Comparison of ENCODE assay signal across 20 cellular contexts in the genomic region with DNA sequence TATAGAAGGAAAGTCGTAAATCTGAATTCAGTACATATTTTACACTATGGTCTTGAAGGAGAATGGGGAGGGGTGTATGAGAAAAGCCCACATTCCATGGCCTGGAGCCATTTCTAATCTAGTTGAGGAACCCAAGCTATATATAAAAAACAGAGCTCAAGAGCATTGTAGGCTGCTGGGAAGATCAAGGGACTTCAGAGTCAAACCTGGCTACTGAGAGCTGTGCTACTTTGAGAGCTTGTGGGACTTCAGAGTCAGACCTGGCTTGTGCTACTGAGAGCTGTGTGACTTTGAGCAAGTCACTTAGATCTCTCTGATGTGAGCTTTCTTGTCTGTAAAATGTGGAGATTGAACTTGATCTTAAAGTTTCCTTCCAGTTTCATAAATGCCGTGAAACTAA.
"Had no signal": no experiment of that assay in that cellular context is flagged by ENCODE, and none has a peak within 500 bp of the region (broad histone marks: within the 10 kb centered on the region; RNA-seq: fewer than 3 reads in every experiment).

No MANE protein-coding gene starts in this region.

- DNase-seq: Karpas-422, KG1, MG63, NCI-H1092, NCI-H1105 treated with DMSO at 0.1 percent for 48 hours, NCI-H1417 treated with DMSO at 0.1 percent for 48 hours, NCI-H146, NCI-H187, NCI-H2029, NCI-H2081 treated with DMSO at 0.1 percent for 48 hours, NCI-H2171, NCI-H226, NCI-H446, NCI-H510A, NCI-H524 treated with DMSO at 0.1 percent for 48 hours, NCI-H69, NCI-H774, RPMI8226, SHP77, SW 1271 had no signal
